Comparison of ENCODE assay signal across 9 cellular contexts in genomic region chr3:134527037-134527436, GRCh38. TPM values are rescaled to one million over a fixed set of nuclear protein-coding genes. Genes with fewer than 3 reads are reported as not detected.
DNase-seq lines count a peak whose midpoint lies in the region; ATAC-seq and TF ChIP-seq lines count a peak whose summit lies in the region.
"Had no signal": no experiment of that assay in that cellular context is flagged by ENCODE, and none has a peak within 500 bp of the region (broad histone marks: within the 10 kb centered on the region; RNA-seq: fewer than 3 reads in every experiment).

No MANE protein-coding gene starts in this region.

- no peak overlapping the region for H4K8ac ChIP-seq in neuronal stem cell (ENCODE audit: low read depth, low read length)

- H3K27ac Mint-ChIP-seq in chondrocyte (ENCODE audit: unreplicated experiment) = no peak overlapping the region
- H3K27ac Mint-ChIP-seq in immature natural killer cell = no peak overlapping the region
- H3K27ac Mint-ChIP-seq: nephron had no signal

- H3K4me1 Mint-ChIP-seq in chondrocyte (ENCODE audit: low read depth) (peaks cover 7% of the 10 kb centered on the region), immature natural killer cell (peaks cover 9 to 10% of the 10 kb centered on the region in 2 donors)
- H3K4me1 Mint-ChIP-seq: nephron had no signal

- peaks cover 3% of the 10 kb centered on the region for H3K79me1 ChIP-seq in neuronal stem cell (ENCODE audit: low read depth, low read length)

- peak; percentile 9; the same call in 1 of the 2 replicates for TF ChIP-seq RAD21 in Ishikawa (IDR thresholded peaks at IDR 0.05; ENCODE audit: low read depth)

- WGBS in neuronal stem cell (ENCODE audit: extremely low coverage in 2 of 2, insufficient read length in 2 of 2, insufficient replicate concordance in 1 of 2), 2 donors = no CpG with 5 or more reads among the region's 4 CpGs

- H3K27me3 Mint-ChIP-seq in chondrocyte (ENCODE audit: low read depth) = no peaks in the 10 kb centered on the region
- no peaks in the 10 kb centered on the region for H3K27me3 Mint-ChIP-seq in immature natural killer cell (ENCODE audit: low read depth in 3 of 3)

- H2BK5ac ChIP-seq in neuronal stem cell (ENCODE audit: low read length) = peak overlapping the region; percentile 26

- H3K27me3 ChIP-seq in neuronal stem cell (ENCODE audit: control insufficient read depth in 3 of 3, insufficient read depth in 3 of 3, low read depth in 1 of 3, low read length in 3 of 3) = no peaks in the 10 kb centered on the region

- no peak overlapping the region for H3K4me2 ChIP-seq in neuronal stem cell (ENCODE audit: insufficient read depth, low read length, poor library complexity, severe bottlenecking)

- no peak overlapping the region for H3K27ac ChIP-seq in neuronal stem cell (replicated peaks; ENCODE audit: low read length)

- peak; percentile 44 for TF ChIP-seq CTCF in chondrocyte (IDR thresholded peaks at IDR 0.05)

- H3K36me3 Mint-ChIP-seq in chondrocyte (ENCODE audit: low read depth) = peaks cover 40% of the 10 kb centered on the region
- peaks cover 40 to 42% (median 42%) of the 10 kb centered on the region in 3 donors for H3K36me3 Mint-ChIP-seq in immature natural killer cell

- H3K9me3 ChIP-seq in neuronal stem cell (replicated peaks in 1 of 2; ENCODE audit: control insufficient read depth in 2 of 2, insufficient read depth in 1 of 2, low read depth in 1 of 2, low read length in 2 of 2) = peaks cover 4 to 22% of the 10 kb centered on the region in 2 donors

- H2AFZ ChIP-seq in neuronal stem cell (ENCODE audit: low read length) = no peak overlapping the region

- H3K4me3 Mint-ChIP-seq in chondrocyte (ENCODE audit: unreplicated experiment) (no peak overlapping the region), immature natural killer cell (no peak overlapping the region)
- H3K4me3 Mint-ChIP-seq: nephron had no signal

- no peak overlapping the region for H3K23ac ChIP-seq in neuronal stem cell (ENCODE audit: low read depth, low read length, poor library complexity)

- H2BK12ac ChIP-seq in neuronal stem cell (ENCODE audit: low read length) = no peak overlapping the region

- H3K18ac ChIP-seq in neuronal stem cell (ENCODE audit: low read length) = no peak overlapping the region

- no peak overlapping the region for H2AK5ac ChIP-seq in neuronal stem cell (ENCODE audit: low read depth, low read length)

- H3K4me1 ChIP-seq in neuronal stem cell (ENCODE audit: control insufficient read depth in 2 of 2, insufficient read depth in 1 of 2, low read depth in 1 of 2, low read length in 2 of 2) = no peaks in the 10 kb centered on the region

- DNase-seq in DMS53 (lab: John Stamatoyannopoulos, UW) (peak; percentile 25), DMS53 treated with DMSO at 0.1 percent for 48 hours (lab: John Stamatoyannopoulos, UW; ENCODE audit: unreplicated experiment) (no peak), chondrocyte (ENCODE audit: low spot score) (no peak), neuronal stem cell (ENCODE audit: low spot score) (no peak), immature natural killer cell (no peak), NCI-H2081 treated with DMSO at 0.1 percent for 48 hours (lab: John Stamatoyannopoulos, UW) (no peak)

- no peak overlapping the region for H3K9ac ChIP-seq in neuronal stem cell (ENCODE audit: low read depth, low read length, poor library complexity)

- no peak overlapping the region for H4K91ac ChIP-seq in neuronal stem cell (ENCODE audit: low read depth, low read length, poor library complexity)

- H3K4ac ChIP-seq in neuronal stem cell (ENCODE audit: low read length) = no peak overlapping the region

- H3K14ac ChIP-seq in neuronal stem cell (ENCODE audit: low read length) = no peak overlapping the region

- H3K36me3 ChIP-seq in neuronal stem cell (replicated peaks in 1 of 2; ENCODE audit: control insufficient read depth in 2 of 2, insufficient read depth in 2 of 2, low read length in 2 of 2) = peaks cover 0 to under 1% of the 10 kb centered on the region in 2 donors

- H3K9me3 Mint-ChIP-seq in chondrocyte (ENCODE audit: low read depth) (peaks cover 42% of the 10 kb centered on the region), immature natural killer cell (peaks cover 19 to 46% (median 42%) of the 10 kb centered on the region in 6 donors)

- TF ChIP-seq EP300 in Ishikawa (IDR thresholded peaks at IDR 0.05; ENCODE audit: borderline replicate concordance) = no peak

- no peak overlapping the region for H2BK15ac ChIP-seq in neuronal stem cell (ENCODE audit: low read length)

- H3K4me3 ChIP-seq in neuronal stem cell (ENCODE audit: low read length in 2 of 2) = no peak overlapping the region

- no peak for ATAC-seq in GM18511 (IDR thresholded peaks at IDR 0.05; ENCODE audit: unreplicated experiment)

- no peak overlapping the region for H2BK120ac ChIP-seq in neuronal stem cell (ENCODE audit: low read depth, low read length)

TF ChIP-seq in Ishikawa, 13 proteins besides CTCF, POLR2A, EP300 and RAD21:
- TF ChIP-seq TAF1 (IDR thresholded peaks at IDR 0.05; ENCODE audit: low read depth) (no peak), TCF12 (IDR thresholded peaks at IDR 0.05; ENCODE audit: low read depth) (no peak), YY1 (IDR thresholded peaks at IDR 0.05; ENCODE audit: low read depth) (no peak), CREB1 (IDR thresholded peaks at IDR 0.05; ENCODE audit: low read depth) (no peak), NFIC (IDR thresholded peaks at IDR 0.05) (no peak), USF1 (IDR thresholded peaks at IDR 0.05) (no peak), TEAD4 (IDR thresholded peaks at IDR 0.05) (no peak), FOXM1 (IDR thresholded peaks at IDR 0.05; ENCODE audit: borderline replicate concordance, low read depth) (no peak), EGR1 (IDR thresholded peaks at IDR 0.05) (no peak), CEBPB (IDR thresholded peaks at IDR 0.05) (no peak), ZBTB7A (IDR thresholded peaks at IDR 0.05; ENCODE audit: low read depth) (no peak)
- TF ChIP-seq, protein P1, sequence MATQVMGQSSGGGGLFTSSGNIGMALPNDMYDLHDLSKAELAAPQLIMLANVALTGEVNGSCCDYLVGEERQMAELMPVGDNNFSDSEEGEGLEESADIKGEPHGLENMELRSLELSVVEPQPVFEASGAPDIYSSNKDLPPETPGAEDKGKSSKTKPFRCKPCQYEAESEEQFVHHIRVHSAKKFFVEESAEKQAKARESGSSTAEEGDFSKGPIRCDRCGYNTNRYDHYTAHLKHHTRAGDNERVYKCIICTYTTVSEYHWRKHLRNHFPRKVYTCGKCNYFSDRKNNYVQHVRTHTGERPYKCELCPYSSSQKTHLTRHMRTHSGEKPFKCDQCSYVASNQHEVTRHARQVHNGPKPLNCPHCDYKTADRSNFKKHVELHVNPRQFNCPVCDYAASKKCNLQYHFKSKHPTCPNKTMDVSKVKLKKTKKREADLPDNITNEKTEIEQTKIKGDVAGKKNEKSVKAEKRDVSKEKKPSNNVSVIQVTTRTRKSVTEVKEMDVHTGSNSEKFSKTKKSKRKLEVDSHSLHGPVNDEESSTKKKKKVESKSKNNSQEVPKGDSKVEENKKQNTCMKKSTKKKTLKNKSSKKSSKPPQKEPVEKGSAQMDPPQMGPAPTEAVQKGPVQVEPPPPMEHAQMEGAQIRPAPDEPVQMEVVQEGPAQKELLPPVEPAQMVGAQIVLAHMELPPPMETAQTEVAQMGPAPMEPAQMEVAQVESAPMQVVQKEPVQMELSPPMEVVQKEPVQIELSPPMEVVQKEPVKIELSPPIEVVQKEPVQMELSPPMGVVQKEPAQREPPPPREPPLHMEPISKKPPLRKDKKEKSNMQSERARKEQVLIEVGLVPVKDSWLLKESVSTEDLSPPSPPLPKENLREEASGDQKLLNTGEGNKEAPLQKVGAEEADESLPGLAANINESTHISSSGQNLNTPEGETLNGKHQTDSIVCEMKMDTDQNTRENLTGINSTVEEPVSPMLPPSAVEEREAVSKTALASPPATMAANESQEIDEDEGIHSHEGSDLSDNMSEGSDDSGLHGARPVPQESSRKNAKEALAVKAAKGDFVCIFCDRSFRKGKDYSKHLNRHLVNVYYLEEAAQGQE (IDR thresholded peaks at IDR 0.05; ENCODE audit: low read depth) = no peak
- TF ChIP-seq, protein P2, sequence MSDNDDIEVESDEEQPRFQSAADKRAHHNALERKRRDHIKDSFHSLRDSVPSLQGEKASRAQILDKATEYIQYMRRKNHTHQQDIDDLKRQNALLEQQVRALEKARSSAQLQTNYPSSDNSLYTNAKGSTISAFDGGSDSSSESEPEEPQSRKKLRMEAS (IDR thresholded peaks at IDR 0.05) = no peak

RNA-seq across cellular contexts. Expression of gene CEP63, which starts 41.2 kb away (rescaled TPM):
- total RNA-seq in chondrocyte = 23.2 to 25.5 TPM (median 24.8 TPM) in 3 replicates
- polyA plus RNA-seq in neuronal stem cell (2013, experiment 1 of 2) = 30.4 TPM
- polyA plus RNA-seq in neuronal stem cell (2013, experiment 2 of 2) = 28.7 TPM
- polyA plus RNA-seq in immature natural killer cell = 10 to 100 TPM in 2 of 3 donors, 1 to 10 TPM in 1; 6.3 to 17.6 (median 10.8) TPM

RNA-seq across cellular contexts. Expression of gene ANAPC13, which starts 41.3 kb away (rescaled TPM):
- 66.8 to 86.0 TPM (median 81.3 TPM) in 3 replicates for total RNA-seq in chondrocyte
- 68.7 TPM for polyA plus RNA-seq in neuronal stem cell (2013, experiment 1 of 2)
- polyA plus RNA-seq in neuronal stem cell (2013, experiment 2 of 2) = 68.7 TPM
- polyA plus RNA-seq in immature natural killer cell = 10 to 100 TPM; 43.6 to 64.4 (median 58.4) TPM
